In the genomic region with DNA sequence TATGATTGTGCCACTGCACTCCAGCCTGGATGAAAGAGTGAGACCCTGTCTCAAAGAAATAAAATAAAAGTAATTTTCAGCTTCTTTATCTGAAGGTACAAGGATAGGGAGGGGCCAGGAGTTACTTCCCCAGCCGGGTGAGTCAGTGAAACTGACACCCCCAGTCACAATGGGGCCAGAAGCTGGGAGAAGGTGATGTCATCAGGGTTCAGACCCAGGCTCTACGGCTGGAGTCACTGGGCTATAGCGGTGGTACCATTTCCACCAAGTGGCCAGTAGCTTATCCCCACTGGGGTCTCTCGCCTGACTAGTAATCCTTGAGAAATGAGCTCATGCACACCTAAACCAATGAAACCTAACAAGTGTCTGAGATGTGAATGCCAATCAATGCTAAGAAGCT, we compare ENCODE assay signal across 18 cellular contexts.
DNase-seq lines count a peak whose midpoint lies in the region; ATAC-seq and TF ChIP-seq lines count a peak whose summit lies in the region.
"Had no signal": no experiment of that assay in that cellular context is flagged by ENCODE, and none has a peak within 500 bp of the region (broad histone marks: within the 10 kb centered on the region; RNA-seq: fewer than 3 reads in every experiment).

No MANE protein-coding gene starts in this region.

- no peak overlapping the region for H3K27ac Mint-ChIP-seq in nephron progenitor cell
- H3K27ac Mint-ChIP-seq: activated T-helper 2 cell treated with anti-CD3 and anti-CD28 coated beads, Interferon-gamma antibody, Interleukin-2, Interleukin-4, amounts not matched to agents 10 μg/mL and 5 μg/mL and 100 μg/mL, durations not matched to agents 14 hours and 24 hours and 36 hours had no signal

- H3K9me3 Mint-ChIP-seq in nephron progenitor cell = no peaks in the 10 kb centered on the region
- H3K9me3 Mint-ChIP-seq: activated T-helper 2 cell treated with anti-CD3 and anti-CD28 coated beads, Interferon-gamma antibody, Interleukin-2, Interleukin-4, amounts not matched to agents 10 μg/mL and 5 μg/mL and 100 μg/mL, durations not matched to agents 14 hours and 24 hours and 36 hours had no signal

- H3K36me3 ChIP-seq in tibial artery = no peaks in the 10 kb centered on the region
- H3K36me3 ChIP-seq: lower lobe of right lung had no signal

- ATAC-seq in GM18511 (IDR thresholded peaks at IDR 0.05; ENCODE audit: unreplicated experiment) (peak; percentile 54), HG03045 (IDR thresholded peaks at IDR 0.05; ENCODE audit: unreplicated experiment) (no peak)
- ATAC-seq: lower lobe of right lung had no signal

- TF ChIP-seq CTCF in fibroblast of mammary gland (conservative IDR thresholded peaks at IDR 0.05; ENCODE audit: control insufficient read depth, insufficient read depth, low read depth, low read length) (no peak), nephron progenitor cell (IDR thresholded peaks at IDR 0.05) (no peak), tibial artery (IDR thresholded peaks at IDR 0.05) (no peak)

- intact Hi-C loops in tibial artery (cut with DNase I; ENCODE audit: low total_unique reads) = loop anchor here (10.0 kb wide), 1 partner anchor 244 kb away; no protein-coding TSS in a partner anchor

- H3K27me3 Mint-ChIP-seq in nephron progenitor cell (ENCODE audit: low read depth, poor library complexity) = peaks cover 3% of the 10 kb centered on the region

- no peaks in the 10 kb centered on the region for H3K9me3 ChIP-seq in tibial artery
- H3K9me3 ChIP-seq: lower lobe of right lung had no signal

- H3K4me3 ChIP-seq in fibroblast of mammary gland (ENCODE audit: control insufficient read depth, low read depth, low read length) (no peak overlapping the region), tibial artery (no peak overlapping the region)
- H3K4me3 ChIP-seq: lower lobe of right lung had no signal

- DNase-seq in DMS53 (lab: John Stamatoyannopoulos, UW) (peak; percentile 31), DMS53 treated with DMSO at 0.1 percent for 48 hours (lab: John Stamatoyannopoulos, UW; ENCODE audit: unreplicated experiment) (no peak), OCI-M1 (lab: John Stamatoyannopoulos, UW) (peak; percentile 6), fibroblast of mammary gland (ENCODE audit: low read depth) (peak; percentile 23), nephron progenitor cell (no peak), tibial artery (no peak)
- DNase-seq: 8988T; activated CD4-positive, CD25-positive, alpha-beta regulatory T cell; caudate nucleus; COR-L47; hypothalamus; lower lobe of right lung; NCI-H146; nucleus accumbens; stimulated activated CD8-positive, alpha-beta memory T cell treated with anti-CD3 and anti-CD28 coated beads, Interleukin-4, amount 100 ng/mL, for 48 hours had no signal

- no peaks in the 10 kb centered on the region for H3K27me3 ChIP-seq in tibial artery

- H3K4me1 ChIP-seq in tibial artery = no peaks in the 10 kb centered on the region
- H3K4me1 ChIP-seq: lower lobe of right lung had no signal

- H3K4me1 Mint-ChIP-seq in nephron progenitor cell = no peaks in the 10 kb centered on the region

- no peaks in the 10 kb centered on the region for H3K36me3 Mint-ChIP-seq in nephron progenitor cell (ENCODE audit: low read depth)

- H3K27ac ChIP-seq in tibial artery = no peak overlapping the region
- H3K27ac ChIP-seq: lower lobe of right lung had no signal

- no peak overlapping the region for H3K4me3 Mint-ChIP-seq in nephron progenitor cell

Comparison
In these comparisons a context has a peak if more than half of its experiments do, and no peak if none do; other contexts are left out.
1. DNase-seq: peak in DMS53 (single experiment), OCI-M1 (single experiment) and fibroblast of mammary gland (single experiment); none in DMS53 treated with DMSO at 0.1 percent for 48 hours (single experiment), nephron progenitor cell (single experiment) and tibial artery (0 of 2).